In the genomic region with DNA sequence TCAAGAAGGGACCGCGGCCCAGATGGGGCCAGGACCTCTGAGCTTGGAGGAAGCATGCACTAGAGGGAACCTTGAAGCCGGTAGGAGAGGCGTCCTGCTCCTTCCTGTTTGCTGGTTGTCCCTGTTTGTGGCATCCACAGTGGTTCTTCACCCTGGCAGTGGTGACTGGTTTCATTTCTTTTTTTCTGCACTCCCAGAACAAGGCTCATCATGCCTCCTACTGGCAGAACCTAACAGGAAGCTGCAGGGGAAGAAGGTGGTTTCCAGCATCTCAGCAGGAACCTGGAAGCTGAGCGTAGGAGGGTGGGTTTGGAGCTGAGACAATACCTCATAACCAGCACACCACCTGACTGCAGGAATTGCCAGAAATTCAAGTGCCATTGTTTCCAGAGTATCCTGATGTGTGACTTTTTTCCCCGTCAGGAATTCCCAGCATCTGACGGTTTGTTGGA, we compare ENCODE assay signal across 10 cellular contexts. TPM values are rescaled to one million over a fixed set of nuclear protein-coding genes. Genes with fewer than 3 reads are reported as not detected.
DNase-seq lines count a peak whose midpoint lies in the region; ATAC-seq, FAIRE-seq and TF ChIP-seq lines count a peak whose summit lies in the region.
"Had no signal": no experiment of that assay in that cellular context is flagged by ENCODE, and none has a peak within 500 bp of the region (broad histone marks: within the 10 kb centered on the region; RNA-seq: fewer than 3 reads in every experiment).

No MANE protein-coding gene starts in this region.

- CTCF ChIA-PET in activated CD4-positive, alpha-beta T cell treated with anti-CD3 and anti-CD28 coated beads, Interleukin-2, amount 10 ng/mL, durations not matched to agents 7 days and 5 days (lab: Charles Lee): interaction anchor here (0.7 to 2.9 kb wide), 10 partner anchors 10 to 1828 kb away, joined by 3 to 11 read pairs (median 5); partner anchors contain the start of gene TMEM170A

- H3K9me3 ChIP-seq in pancreas: no peaks in the 10 kb centered on the region
- H3K9me3 ChIP-seq: Caco-2 had no signal

- no peak overlapping the region for H3K27ac Mint-ChIP-seq in activated CD4-positive, alpha-beta T cell treated with anti-CD3 and anti-CD28 coated beads, Interleukin-2, amount 10 ng/mL, durations not matched to agents 7 days and 5 days
- no peak overlapping the region for H3K27ac Mint-ChIP-seq in mesothelial cell of epicardium

- DNase-seq in NCI-H2196 (lab: John Stamatoyannopoulos, UW; ENCODE audit: unreplicated experiment) (peak; percentile 8), NCI-H2196 treated with DMSO at 0.1 percent for 48 hours (lab: John Stamatoyannopoulos, UW; ENCODE audit: unreplicated experiment) (no peak), HL-60 (ENCODE audit: low read depth in 1 of 2, low spot score in 1 of 2) (peak; percentile 66 to 67), foreskin melanocyte (peak; percentile 20), pancreas (peak in 1 of 6 donors; percentile 25), mesothelial cell of epicardium (ENCODE audit: low spot score in 2 of 2, unreplicated experiment in 2 of 2) (no peak)
- DNase-seq in activated CD4-positive, alpha-beta T cell treated with anti-CD3 and anti-CD28 coated beads, Interleukin-2, amount 10 ng/mL, durations not matched to agents 7 days and 5 days: peak; percentile 54

- H3K9me3 Mint-ChIP-seq in activated CD4-positive, alpha-beta T cell treated with anti-CD3 and anti-CD28 coated beads, Interleukin-2, amount 10 ng/mL, durations not matched to agents 7 days and 5 days: no peaks in the 10 kb centered on the region
- H3K9me3 Mint-ChIP-seq in mesothelial cell of epicardium: no peaks in the 10 kb centered on the region

- no peaks in the 10 kb centered on the region for H3K4me1 ChIP-seq in pancreas
- H3K4me1 ChIP-seq: Caco-2 had no signal

- H3K4me3 Mint-ChIP-seq in activated CD4-positive, alpha-beta T cell treated with anti-CD3 and anti-CD28 coated beads, Interleukin-2, amount 10 ng/mL, durations not matched to agents 7 days and 5 days: no peak overlapping the region
- H3K4me3 Mint-ChIP-seq in mesothelial cell of epicardium: no peak overlapping the region

- H3K36me3 Mint-ChIP-seq in activated CD4-positive, alpha-beta T cell treated with anti-CD3 and anti-CD28 coated beads, Interleukin-2, amount 10 ng/mL, durations not matched to agents 7 days and 5 days (ENCODE audit: low read depth): no peaks in the 10 kb centered on the region
- H3K36me3 Mint-ChIP-seq in mesothelial cell of epicardium: no peaks in the 10 kb centered on the region

- peak; percentile 87 for TF ChIP-seq CTCF in HL-60 (IDR thresholded peaks at IDR 0.05; ENCODE audit: insufficient read depth, low read length)
- TF ChIP-seq CTCF in pancreas (IDR thresholded peaks at IDR 0.05): peak in 1 of 4 donors; percentile 9
- no peak for TF ChIP-seq CTCF in mesothelial cell of epicardium (IDR thresholded peaks at IDR 0.05; ENCODE audit: unreplicated experiment)

- peaks cover 5% of the 10 kb centered on the region for H3K27me3 ChIP-seq in HL-60 (ENCODE audit: insufficient read depth, poor library complexity, severe bottlenecking)
- H3K27me3 ChIP-seq in pancreas: no peaks in the 10 kb centered on the region

- 86 to 93% methylated on average over 7 of the region's 7 CpGs for WGBS in pancreas, 2 donors

- H3K4me1 Mint-ChIP-seq in activated CD4-positive, alpha-beta T cell treated with anti-CD3 and anti-CD28 coated beads, Interleukin-2, amount 10 ng/mL, durations not matched to agents 7 days and 5 days: peaks cover 17% of the 10 kb centered on the region
- H3K4me1 Mint-ChIP-seq in mesothelial cell of epicardium: peaks cover 6% of the 10 kb centered on the region

- H3K36me3 ChIP-seq in pancreas: no peaks in the 10 kb centered on the region

- no peak overlapping the region for H3K4me3 ChIP-seq in HL-60 (replicated peaks; ENCODE audit: insufficient read depth, low read length)
- no peak overlapping the region for H3K4me3 ChIP-seq in pancreas

- no peak for FAIRE-seq in pancreas (lab: Jason Lieb, UNC)

- ATAC-seq in GM21390 (IDR thresholded peaks at IDR 0.05; ENCODE audit: unreplicated experiment) (peak; percentile 89), pancreas (peak in 3 of 4 donors; percentile 27 to 67 (median 58))

- POLR2A ChIA-PET in activated CD4-positive, alpha-beta T cell treated with anti-CD3 and anti-CD28 coated beads, Interleukin-2, amount 10 ng/mL, durations not matched to agents 7 days and 5 days (lab: Charles Lee): no interaction called here

- H3K27ac ChIP-seq in HL-60 (replicated peaks) (no peak overlapping the region), pancreas (no peak overlapping the region)

- intact Hi-C loops in pancreas (cut with DNase I): no loop called here

- H3K27me3 Mint-ChIP-seq in activated CD4-positive, alpha-beta T cell treated with anti-CD3 and anti-CD28 coated beads, Interleukin-2, amount 10 ng/mL, durations not matched to agents 7 days and 5 days: peaks cover 12% of the 10 kb centered on the region
- H3K27me3 Mint-ChIP-seq in mesothelial cell of epicardium (ENCODE audit: low read depth): no peaks in the 10 kb centered on the region

RNA-seq across cellular contexts. Expression of gene TMEM231, which starts 5.8 kb away (rescaled TPM):
- total RNA-seq in activated CD4-positive, alpha-beta T cell treated with anti-CD3 and anti-CD28 coated beads, Interleukin-2, amount 10 ng/mL, durations not matched to agents 7 days and 5 days: 1 to 10 TPM; 1.9 to 2.2 TPM
- total RNA-seq in pancreas (1 to 10 TPM; 2.5 to 5.3 (median 4.1) TPM), mesothelial cell of epicardium (9.2 to 13.0 TPM (median 10.8 TPM) in 3 replicates)
- 1 to 10 TPM; 3.0 to 6.6 TPM for polyA plus RNA-seq in pancreas

RNA-seq across cellular contexts. Expression of gene CHST5, which starts 14.3 kb away (rescaled TPM):
- total RNA-seq in activated CD4-positive, alpha-beta T cell treated with anti-CD3 and anti-CD28 coated beads, Interleukin-2, amount 10 ng/mL, durations not matched to agents 7 days and 5 days: under 1 TPM in 1 of 2 experiments, not detected in 1; 0.06 TPM
- total RNA-seq in pancreas (under 1 TPM in 5 of 6 donors, not detected in 1; 0.06 to 0.28 (median 0.13) TPM), mesothelial cell of epicardium (0.40 to 0.50 TPM (median 0.49 TPM) in 3 replicates)
- polyA plus RNA-seq in pancreas: under 1 TPM; 0.15 to 0.16 TPM

RNA-seq across cellular contexts. Expression of gene GABARAPL2, which starts 15.9 kb away (rescaled TPM):
- total RNA-seq in activated CD4-positive, alpha-beta T cell treated with anti-CD3 and anti-CD28 coated beads, Interleukin-2, amount 10 ng/mL, durations not matched to agents 7 days and 5 days: 10 to 100 TPM; 60.7 to 66.2 TPM
- 10 to 100 TPM; 29.9 to 61.2 (median 34.3) TPM for total RNA-seq in pancreas
- polyA plus RNA-seq in pancreas: 100 to 1,000 TPM in 1 of 2 donors, 10 to 100 TPM in 1; 44.1 to 117 TPM
- total RNA-seq in mesothelial cell of epicardium: 71.9 to 75.6 TPM (median 74.9 TPM) in 3 replicates

RNA-seq across cellular contexts. Expression of gene CHST6, which starts 55.0 kb away (rescaled TPM):
- total RNA-seq in activated CD4-positive, alpha-beta T cell treated with anti-CD3 and anti-CD28 coated beads, Interleukin-2, amount 10 ng/mL, durations not matched to agents 7 days and 5 days: not detected
- total RNA-seq in pancreas (under 1 TPM in 5 of 6 donors, not detected in 1; 0.06 to 0.25 (median 0.13) TPM), mesothelial cell of epicardium (1.9 to 2.4 TPM (median 2.1 TPM) in 3 replicates)
- polyA plus RNA-seq in pancreas: under 1 TPM in 1 of 2 donors, not detected in 1; under 0.01 TPM
- total RNA-seq: subcutaneous adipose tissue had no signal

Comparison
In these comparisons a context has a peak if more than half of its experiments do, and no peak if none do; other contexts are left out.
1. DNase-seq: peak in NCI-H2196 (single experiment), HL-60 (2 of 2), activated CD4-positive, alpha-beta T cell treated with anti-CD3 and anti-CD28 coated beads, Interleukin-2, amount 10 ng/mL, durations not matched to agents 7 days and 5 days (single experiment) and foreskin melanocyte (single experiment); none in NCI-H2196 treated with DMSO at 0.1 percent for 48 hours (single experiment) and mesothelial cell of epicardium (0 of 2).